Comparison of ENCODE assay signal across 18 cellular contexts in the genomic region with DNA sequence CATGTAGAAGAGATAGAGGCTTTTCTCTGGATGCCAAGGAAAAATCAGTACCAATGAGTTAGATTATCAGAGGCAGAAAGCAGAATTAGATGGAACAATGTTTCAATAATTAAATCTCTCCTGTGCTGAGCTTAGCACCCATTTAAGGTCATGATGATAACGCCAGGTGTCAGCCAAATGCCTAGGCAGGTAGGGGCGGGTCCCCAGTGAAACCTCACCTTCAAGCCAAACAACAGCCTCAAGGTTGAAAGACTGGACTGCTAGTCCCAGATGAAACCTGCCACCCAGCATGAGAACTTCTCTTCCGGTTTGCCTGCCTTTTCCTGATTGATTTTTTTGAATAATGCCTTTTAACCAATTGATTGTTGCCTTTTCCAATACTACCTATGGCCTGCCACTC.
"Had no signal": no experiment of that assay in that cellular context is flagged by ENCODE, and none has a peak within 500 bp of the region (broad histone marks: within the 10 kb centered on the region; RNA-seq: fewer than 3 reads in every experiment).

No MANE protein-coding gene starts in this region.

- H3K9me3 ChIP-seq: neutrophil, right atrium auricular region, sigmoid colon had no signal

- DNase-seq: cerebellar nuclear complex; effector memory CD8-positive, alpha-beta T cell; erythroblast; heart right ventricle; islet precursor cell; naive thymus-derived CD4-positive, alpha-beta T cell; nephron progenitor cell; stimulated activated CD4-positive, alpha-beta T cell treated with anti-CD3 and anti-CD28 coated beads, Interleukin-2, amount 100 ng/mL, for 24 hours; stimulated activated CD4-positive, alpha-beta T cell treated with anti-CD3 and anti-CD28 coated beads, Interleukin-4, amount 100 ng/mL, for 4 hours; stimulated activated naive CD4-positive, alpha-beta T cell; trophoblast cell had no signal

- H3K4me1 Mint-ChIP-seq: memory B cell; naive thymus-derived CD4-positive, alpha-beta T cell; nephron progenitor cell had no signal

- ATAC-seq: effector memory CD8-positive, alpha-beta T cell; heart right ventricle; left lobe of liver; naive thymus-derived CD4-positive, alpha-beta T cell had no signal

- H3K4me3 Mint-ChIP-seq: dendritic cell treated with granulocyte-macrophage colony-stimulating factor and Interleukin-4, amounts not matched to agents 40 ng/mL and 50 ng/mL, for 4 days; effector memory CD8-positive, alpha-beta T cell; memory B cell; naive thymus-derived CD4-positive, alpha-beta T cell; nephron progenitor cell had no signal

- H3K27ac Mint-ChIP-seq: dendritic cell treated with granulocyte-macrophage colony-stimulating factor and Interleukin-4, amounts not matched to agents 40 ng/mL and 50 ng/mL, for 4 days; effector memory CD8-positive, alpha-beta T cell; memory B cell; naive thymus-derived CD4-positive, alpha-beta T cell; nephron progenitor cell had no signal

- H3K27ac ChIP-seq: heart right ventricle, neutrophil, right atrium auricular region, sigmoid colon, skin epidermis had no signal

- H3K27me3 ChIP-seq: heart right ventricle, neutrophil, right atrium auricular region, sigmoid colon had no signal

- H3K4me3 ChIP-seq: heart right ventricle, right atrium auricular region, sigmoid colon, skin epidermis had no signal

- H3K36me3 ChIP-seq: heart right ventricle, neutrophil, right atrium auricular region, sigmoid colon had no signal

- H3K27me3 Mint-ChIP-seq: dendritic cell treated with granulocyte-macrophage colony-stimulating factor and Interleukin-4, amounts not matched to agents 40 ng/mL and 50 ng/mL, for 4 days; effector memory CD8-positive, alpha-beta T cell; memory B cell; naive thymus-derived CD4-positive, alpha-beta T cell had no signal

- H3K36me3 Mint-ChIP-seq: naive thymus-derived CD4-positive, alpha-beta T cell had no signal

- H3K4me1 ChIP-seq: heart right ventricle, right atrium auricular region had no signal
